In genomic region chr7:149773446-149774236, GRCh38 we compare ENCODE assay signal across 8 cellular contexts. TPM values are rescaled to one million over a fixed set of nuclear protein-coding genes. Genes with fewer than 3 reads are reported as not detected.
A peak's percentile ranks its signal among the peaks of the same experiment; 100 is the strongest.
DNase-seq lines count a peak whose midpoint lies in the region; ATAC-seq and TF ChIP-seq lines count a peak whose summit lies in the region.

Gene ZNF467, minus strand, starts transcription at chr7:149773588. Its CDS starts 2,556 bp downstream, at chr7:149771032.

- intact Hi-C loops in esophagus squamous epithelium (cut with DNase I), result no loop called here
- intact Hi-C loops in naive thymus-derived CD4-positive, alpha-beta T cell (cut with micrococcal nuclease), result loop anchor here (1.0 to 10.0 kb wide), 6 partner anchors 59 to 1579 kb away; partner anchors contain the start of genes ATP6V0E2 (in 1 of the 2), CHPF2 (in 1 of the 2) and ZNF783 (in 1 of the 2)

- peaks cover 1% of the 10 kb centered on the region for H3K4me1 Mint-ChIP-seq in activated CD8-positive, alpha-beta T cell treated with anti-CD3 and anti-CD28 coated beads, Interleukin-2, amount 10 ng/mL, durations not matched to agents 7 days and 5 days (ENCODE audit: low read depth)
- peaks cover 2 to 24% (median 17%) of the 10 kb centered on the region in 7 donors for H3K4me1 Mint-ChIP-seq in naive thymus-derived CD4-positive, alpha-beta T cell
- peaks cover 11% of the 10 kb centered on the region for H3K4me1 Mint-ChIP-seq in type B pancreatic cell (ENCODE audit: unreplicated experiment)

- H3K27ac ChIP-seq in esophagus squamous epithelium, result peak within 1 kb of the TSS; percentile 66 to 87 (median 82)
- peak within 1 kb of the TSS; percentile 45 for H3K27ac ChIP-seq in naive thymus-derived CD4-positive, alpha-beta T cell (ENCODE audit: low read depth, low read length)

- POLR2A ChIA-PET in activated CD8-positive, alpha-beta T cell treated with anti-CD3 and anti-CD28 coated beads, Interleukin-2, amount 10 ng/mL, durations not matched to agents 7 days and 5 days (lab: Charles Lee), result no interaction called here
- POLR2A ChIA-PET in naive thymus-derived CD4-positive, alpha-beta T cell (lab: Charles Lee), result no interaction called here

- no peaks in the 10 kb centered on the region for H3K9me3 ChIP-seq in esophagus squamous epithelium
- no peaks in the 10 kb centered on the region for H3K9me3 ChIP-seq in naive thymus-derived CD4-positive, alpha-beta T cell (ENCODE audit: control insufficient read depth in 2 of 3, low read length in 3 of 3)

- peaks cover 0 to 50% (median 0%) of the 10 kb centered on the region in 4 donors for H3K27me3 ChIP-seq in esophagus squamous epithelium
- no peaks in the 10 kb centered on the region for H3K27me3 ChIP-seq in naive thymus-derived CD4-positive, alpha-beta T cell (ENCODE audit: control insufficient read depth in 2 of 2, insufficient read depth in 2 of 2, low read length in 2 of 2)

- H3K4me3 Mint-ChIP-seq in activated CD8-positive, alpha-beta T cell treated with anti-CD3 and anti-CD28 coated beads, Interleukin-2, amount 10 ng/mL, durations not matched to agents 7 days and 5 days, result peak within 1 kb of the TSS; percentile 59
- peak within 1 kb of the TSS; percentile 72 to 89 (median 84) for H3K4me3 Mint-ChIP-seq in naive thymus-derived CD4-positive, alpha-beta T cell
- H3K4me3 Mint-ChIP-seq in type B pancreatic cell, result peak within 1 kb of the TSS; percentile 85

- peaks cover 23% of the 10 kb centered on the region for H3K27me3 Mint-ChIP-seq in activated CD8-positive, alpha-beta T cell treated with anti-CD3 and anti-CD28 coated beads, Interleukin-2, amount 10 ng/mL, durations not matched to agents 7 days and 5 days (ENCODE audit: low read depth)
- peaks cover 0 to 43% (median 0%) of the 10 kb centered on the region in 5 donors for H3K27me3 Mint-ChIP-seq in naive thymus-derived CD4-positive, alpha-beta T cell
- peaks cover 14% of the 10 kb centered on the region for H3K27me3 Mint-ChIP-seq in type B pancreatic cell

- peaks cover 14 to 64% (median 22%) of the 10 kb centered on the region in 3 donors for H3K4me1 ChIP-seq in esophagus squamous epithelium
- H3K4me1 ChIP-seq in naive thymus-derived CD4-positive, alpha-beta T cell (ENCODE audit: control insufficient read depth in 2 of 2, insufficient read depth in 2 of 2, low read length in 2 of 2), result peaks cover 5 to 8% of the 10 kb centered on the region in 2 donors

- H3K36me3 Mint-ChIP-seq in activated CD8-positive, alpha-beta T cell treated with anti-CD3 and anti-CD28 coated beads, Interleukin-2, amount 10 ng/mL, durations not matched to agents 7 days and 5 days (ENCODE audit: low read depth), result no peaks in the 10 kb centered on the region
- H3K36me3 Mint-ChIP-seq in naive thymus-derived CD4-positive, alpha-beta T cell, result peaks cover 0 to under 1% (median 0%) of the 10 kb centered on the region in 5 donors
- H3K36me3 Mint-ChIP-seq in type B pancreatic cell, result peaks cover under 1% of the 10 kb centered on the region

- CTCF ChIA-PET in activated CD8-positive, alpha-beta T cell treated with anti-CD3 and anti-CD28 coated beads, Interleukin-2, amount 10 ng/mL, durations not matched to agents 7 days and 5 days (lab: Charles Lee), result no interaction called here
- CTCF ChIA-PET in naive thymus-derived CD4-positive, alpha-beta T cell (lab: Charles Lee), result no interaction called here

- no peaks in the 10 kb centered on the region for H3K9me3 Mint-ChIP-seq in activated CD8-positive, alpha-beta T cell treated with anti-CD3 and anti-CD28 coated beads, Interleukin-2, amount 10 ng/mL, durations not matched to agents 7 days and 5 days (ENCODE audit: insufficient read depth)
- no peaks in the 10 kb centered on the region for H3K9me3 Mint-ChIP-seq in naive thymus-derived CD4-positive, alpha-beta T cell
- H3K9me3 Mint-ChIP-seq in type B pancreatic cell, result no peaks in the 10 kb centered on the region

- no peak for TF ChIP-seq CTCF in esophagus squamous epithelium (IDR thresholded peaks at IDR 0.05)
- no peak for TF ChIP-seq CTCF in type B pancreatic cell (conservative IDR thresholded peaks at IDR 0.05)

- peak within 1 kb of the TSS; percentile 53 to 86 (median 65) for H3K4me3 ChIP-seq in esophagus squamous epithelium
- H3K4me3 ChIP-seq in naive thymus-derived CD4-positive, alpha-beta T cell (ENCODE audit: low read length), result peak within 1 kb of the TSS; percentile 48

- peaks cover 0 to 8% (median 0%) of the 10 kb centered on the region in 3 donors for H3K36me3 ChIP-seq in esophagus squamous epithelium
- peaks cover 0 to 13% (median 0%) of the 10 kb centered on the region in 3 experiments for H3K36me3 ChIP-seq in naive thymus-derived CD4-positive, alpha-beta T cell (ENCODE audit: control insufficient read depth in 2 of 3, insufficient read depth in 3 of 3, low read length in 3 of 3)

- ATAC-seq in activated CD8-positive, alpha-beta T cell treated with anti-CD3 and anti-CD28 coated beads, Interleukin-2, amount 10 ng/mL, durations not matched to agents 7 days and 5 days, result no peak
- peak; percentile 36 for ATAC-seq in naive thymus-derived CD4-positive, alpha-beta T cell
- ATAC-seq in GM19467 (IDR thresholded peaks at IDR 0.05; ENCODE audit: unreplicated experiment) (no peak), GM21723 (IDR thresholded peaks at IDR 0.05; ENCODE audit: unreplicated experiment) (no peak)

- DNase-seq in COLO668 (lab: John Stamatoyannopoulos, UW; ENCODE audit: unreplicated experiment) (peak; percentile 19), NCI-H1436 (lab: John Stamatoyannopoulos, UW) (peak; percentile 61), esophagus squamous epithelium (lab: John Stamatoyannopoulos, UW) (no peak), type B pancreatic cell (ENCODE audit: extremely low spot score, unreplicated experiment) (peak; percentile 74)
- peak; percentile 39 for DNase-seq in activated CD8-positive, alpha-beta T cell treated with anti-CD3 and anti-CD28 coated beads, Interleukin-2, amount 10 ng/mL, durations not matched to agents 7 days and 5 days
- DNase-seq in naive thymus-derived CD4-positive, alpha-beta T cell, result peak in 7 of 9 donors; percentile 31 to 66 (median 53)

- WGBS in esophagus squamous epithelium, 2 donors, result 0% methylated on average over 3 of the region's 57 CpGs; no CpG with 5 or more reads in 1 of the 2 donors

- no peak for TF ChIP-seq POLR2A in esophagus squamous epithelium (IDR thresholded peaks at IDR 0.05)

- no peak within 1 kb of the TSS for H3K27ac Mint-ChIP-seq in activated CD8-positive, alpha-beta T cell treated with anti-CD3 and anti-CD28 coated beads, Interleukin-2, amount 10 ng/mL, durations not matched to agents 7 days and 5 days
- peak within 1 kb of the TSS in 5 of 9 donors; percentile 28 to 84 (median 65) for H3K27ac Mint-ChIP-seq in naive thymus-derived CD4-positive, alpha-beta T cell
- peak within 1 kb of the TSS; percentile 70 for H3K27ac Mint-ChIP-seq in type B pancreatic cell

RNA-seq across cellular contexts. Expression of gene ZNF467, which starts in this region (rescaled TPM):
- total RNA-seq in activated CD8-positive, alpha-beta T cell treated with anti-CD3 and anti-CD28 coated beads, Interleukin-2, amount 10 ng/mL, durations not matched to agents 7 days and 5 days, result under 1 TPM; 0.08 to 0.11 TPM
- 1 to 10 TPM; 1.2 to 4.4 (median 2.0) TPM for total RNA-seq in esophagus squamous epithelium
- total RNA-seq in naive thymus-derived CD4-positive, alpha-beta T cell, result 10 to 100 TPM in 1 of 5 experiments, 1 to 10 TPM in 3, under 1 TPM in 1; 0.17 to 33.1 (median 4.5) TPM
- 1 to 10 TPM; 6.8 to 9.8 TPM for polyA plus RNA-seq in naive thymus-derived CD4-positive, alpha-beta T cell
- total RNA-seq in type B pancreatic cell (ENCODE audit: low replicate concordance), result 16.7 and 17.6 TPM in 2 replicates

Comparison
In these comparisons a context has a peak if more than half of its experiments do, and no peak if none do; other contexts are left out.
1. Peak in DNase-seq in activated CD8-positive, alpha-beta T cell treated with anti-CD3 and anti-CD28 coated beads, Interleukin-2, amount 10 ng/mL, durations not matched to agents 7 days and 5 days; RNA of the gene not detected or under 1 TPM.